ENCODE assay signal across 19 cellular contexts in genomic region chr3:135803291-135803690, GRCh38.
"Had no signal": no experiment of that assay in that cellular context is flagged by ENCODE, and none has a peak within 500 bp of the region (broad histone marks: within the 10 kb centered on the region; RNA-seq: fewer than 3 reads in every experiment).

No MANE protein-coding gene starts in this region.

- H3K4me3 ChIP-seq: dorsolateral prefrontal cortex, right atrium auricular region, skin epidermis, tibial artery had no signal

- H3K9me3 Mint-ChIP-seq: activated CD4-positive, alpha-beta T cell treated with anti-CD3 and anti-CD28 coated beads, Interleukin-2, amount 10 ng/mL, durations not matched to agents 7 days and 5 days; activated T-helper 1 cell treated with anti-CD3 and anti-CD28 coated beads, Interleukin-12 subunit alpha, Interleukin-12 subunit beta, Interleukin-2, Interleukin-4 antibody, amounts not matched to agents 30 ng/mL and 10 ng/mL and 1 ng/mL, durations not matched to agents 14 hours and 24 hours and 36 hours; stimulated activated naive B cell treated with anti-CD40 and anti-IgM and Interleukin-4, amounts not matched to agents 10 μg/mL and 1 μg/mL and 100 μg/mL, for 72 hours had no signal

- H3K27me3 Mint-ChIP-seq: activated CD4-positive, alpha-beta T cell treated with anti-CD3 and anti-CD28 coated beads, Interleukin-2, amount 10 ng/mL, durations not matched to agents 7 days and 5 days; natural killer cell treated with Interleukin-12 subunit alpha and Interleukin-12 subunit beta and Interleukin-15 and Interleukin-18, amount 100 ng/mL, for 72 hours had no signal

- H3K36me3 Mint-ChIP-seq: natural killer cell treated with Interleukin-12 subunit alpha and Interleukin-12 subunit beta and Interleukin-15 and Interleukin-18, amount 100 ng/mL, for 72 hours; stimulated activated naive B cell treated with anti-CD40 and anti-IgM and Interleukin-4, amounts not matched to agents 10 μg/mL and 1 μg/mL and 100 μg/mL, for 72 hours had no signal

- H3K27me3 ChIP-seq: brain microvascular endothelial cell, right atrium auricular region, tibial artery had no signal

- H3K36me3 ChIP-seq: brain microvascular endothelial cell, right atrium auricular region, tibial artery had no signal

- H3K4me3 Mint-ChIP-seq: activated CD4-positive, alpha-beta T cell treated with anti-CD3 and anti-CD28 coated beads, Interleukin-2, amount 10 ng/mL, durations not matched to agents 7 days and 5 days; activated T-helper 1 cell treated with anti-CD3 and anti-CD28 coated beads, Interleukin-12 subunit alpha, Interleukin-12 subunit beta, Interleukin-2, Interleukin-4 antibody, amounts not matched to agents 30 ng/mL and 10 ng/mL and 1 ng/mL, durations not matched to agents 14 hours and 24 hours and 36 hours; natural killer cell treated with Interleukin-12 subunit alpha and Interleukin-12 subunit beta and Interleukin-15 and Interleukin-18, amount 100 ng/mL, for 72 hours; stimulated activated naive B cell treated with anti-CD40 and anti-IgM and Interleukin-4, amounts not matched to agents 10 μg/mL and 1 μg/mL and 100 μg/mL, for 72 hours had no signal

- H3K4me1 ChIP-seq: right atrium auricular region, tibial artery had no signal

- DNase-seq: activated CD4-positive, alpha-beta T cell treated with anti-CD3 and anti-CD28 coated beads, Interleukin-2, amount 10 ng/mL, durations not matched to agents 7 days and 5 days; activated naive CD4-positive, alpha-beta T cell treated with Interleukin-2 at 50 U/mL for 16 hours; anterior cingulate cortex; brain microvascular endothelial cell; dorsolateral prefrontal cortex; hippocampal formation; left ventricle myocardium superior; mesenchymal stem cell; nucleus accumbens; stimulated activated CD4-positive, alpha-beta T cell treated with anti-CD3 and anti-CD28 coated beads, Interleukin-15, amount 100 ng/mL, for 24 hours; stimulated activated CD4-positive, alpha-beta T cell treated with anti-CD3 and anti-CD28 coated beads, Interleukin-4, amount 100 ng/mL, for 1 hour; stimulated activated naive B cell treated with anti-CD40 and anti-IgM and Interleukin-4, amounts not matched to agents 10 μg/mL and 1 μg/mL and 100 μg/mL, for 72 hours; T-helper 9 cell; tibial artery had no signal

- H3K9me3 ChIP-seq: right atrium auricular region, tibial artery had no signal

- H3K4me1 Mint-ChIP-seq: activated CD4-positive, alpha-beta T cell treated with anti-CD3 and anti-CD28 coated beads, Interleukin-2, amount 10 ng/mL, durations not matched to agents 7 days and 5 days; stimulated activated naive B cell treated with anti-CD40 and anti-IgM and Interleukin-4, amounts not matched to agents 10 μg/mL and 1 μg/mL and 100 μg/mL, for 72 hours had no signal

- H3K27ac ChIP-seq: brain microvascular endothelial cell, dorsolateral prefrontal cortex, right atrium auricular region, skin epidermis, tibial artery had no signal

- H3K27ac Mint-ChIP-seq: activated CD4-positive, alpha-beta T cell treated with anti-CD3 and anti-CD28 coated beads, Interleukin-2, amount 10 ng/mL, durations not matched to agents 7 days and 5 days; activated T-helper 1 cell treated with anti-CD3 and anti-CD28 coated beads, Interleukin-12 subunit alpha, Interleukin-12 subunit beta, Interleukin-2, Interleukin-4 antibody, amounts not matched to agents 30 ng/mL and 10 ng/mL and 1 ng/mL, durations not matched to agents 14 hours and 24 hours and 36 hours; natural killer cell treated with Interleukin-12 subunit alpha and Interleukin-12 subunit beta and Interleukin-15 and Interleukin-18, amount 100 ng/mL, for 72 hours; stimulated activated naive B cell treated with anti-CD40 and anti-IgM and Interleukin-4, amounts not matched to agents 10 μg/mL and 1 μg/mL and 100 μg/mL, for 72 hours had no signal

- ATAC-seq: esophagus mucosa; left ventricle myocardium superior; natural killer cell treated with Interleukin-12 subunit alpha and Interleukin-12 subunit beta and Interleukin-15 and Interleukin-18, amount 100 ng/mL, for 72 hours; stimulated activated naive B cell treated with anti-CD40 and anti-IgM and Interleukin-4, amounts not matched to agents 10 μg/mL and 1 μg/mL and 100 μg/mL, for 72 hours had no signal
